ENCODE assay signal across 1 cellular context in genomic region chr17:52157603-52158449, GRCh38.
TF ChIP-seq lines count a peak whose summit lies in the region.

No MANE protein-coding gene starts in this region.

TF ChIP-seq in H1, 55 proteins besides CTCF, POLR2A, EP300 and RAD21 (continued from another document):
- no peak for TF ChIP-seq PHF8 (conservative IDR thresholded peaks at IDR 0.05; ENCODE audit: low read depth, low read length)
- no peak for TF ChIP-seq ATF3 (IDR thresholded peaks at IDR 0.05; ENCODE audit: insufficient read depth, low read depth, low read length)
- TF ChIP-seq SIN3A (conservative IDR thresholded peaks at IDR 0.05 in 1 of 2, IDR thresholded peaks at IDR 0.05 in 1 of 2; ENCODE audit: low read depth in 1 of 2, low read length in 2 of 2): no peak
- TF ChIP-seq JUND (IDR thresholded peaks at IDR 0.05; ENCODE audit: low read length): no peak
- TF ChIP-seq EGR1 (IDR thresholded peaks at IDR 0.05; ENCODE audit: borderline replicate concordance, low read depth, low read length): no peak
- no peak for TF ChIP-seq ATF2 (IDR thresholded peaks at IDR 0.05; ENCODE audit: low read length)
- no peak for TF ChIP-seq SRF (IDR thresholded peaks at IDR 0.05; ENCODE audit: low read depth, low read length)
- TF ChIP-seq CREB1 (IDR thresholded peaks at IDR 0.05): no peak
- TF ChIP-seq GABPA (IDR thresholded peaks at IDR 0.05; ENCODE audit: borderline replicate concordance, insufficient read depth, low read length): no peak
- TF ChIP-seq CBX5 (IDR thresholded peaks at IDR 0.05; ENCODE audit: low read depth, low read length): no peak
- TF ChIP-seq E2F6 (IDR thresholded peaks at IDR 0.05): peak; percentile 82
- TF ChIP-seq TAF1 (IDR thresholded peaks at IDR 0.05; ENCODE audit: low read depth, low read length): no peak
